ENCODE assay signal across 25 cellular contexts in the genomic region with DNA sequence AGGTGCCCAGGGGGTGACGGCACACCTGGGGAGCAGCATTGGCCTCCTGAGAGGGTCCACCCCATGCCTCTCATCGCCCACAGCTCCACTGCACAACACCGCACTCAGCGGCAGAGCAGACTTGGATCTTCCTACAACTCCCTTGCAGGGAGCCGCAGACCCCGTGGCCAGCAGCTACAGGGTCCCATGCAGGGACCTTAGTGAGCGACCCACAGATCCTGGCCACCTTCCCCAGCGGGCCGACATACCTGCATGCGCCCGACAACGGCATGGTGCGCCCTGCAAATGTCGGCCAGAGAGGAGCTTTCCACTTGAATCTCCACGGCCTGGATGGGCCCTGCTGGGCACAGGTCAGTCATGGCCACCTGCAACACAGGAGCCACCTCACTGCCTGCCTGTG. TPM values are rescaled to one million over a fixed set of nuclear protein-coding genes. Genes with fewer than 3 reads are reported as not detected.
"Had no signal": no experiment of that assay in that cellular context is flagged by ENCODE, and none has a peak within 500 bp of the region (broad histone marks: within the 10 kb centered on the region; RNA-seq: fewer than 3 reads in every experiment).

No MANE protein-coding gene starts in this region.

- H3K27ac ChIP-seq: colonic mucosa, epithelial cell of prostate, gastrocnemius medialis, hepatocyte, left lung, lower lobe of right lung, suprapubic skin, transverse colon, upper lobe of right lung, vagina had no signal

- ATAC-seq: gastrocnemius medialis; left lung; lower lobe of right lung; naive thymus-derived CD8-positive, alpha-beta T cell; sciatic nerve; stimulated activated naive CD8-positive, alpha-beta T cell treated with anti-CD3 and anti-CD28 coated beads, Interleukin-15, amount 100 ng/mL, for 72 hours; upper lobe of right lung had no signal

- DNase-seq: colonic mucosa; effector CD8-positive, alpha-beta T cell; endodermal cell; foreskin fibroblast; gastrocnemius medialis; head of caudate nucleus; lower lobe of right lung; naive thymus-derived CD8-positive, alpha-beta T cell; nephron progenitor cell; stimulated activated CD4-positive, alpha-beta T cell treated with anti-CD3 and anti-CD28 coated beads, Interleukin-12 subunit alpha, Interleukin-12 subunit beta, amount 100 ng/mL, for 4 hours; stimulated activated CD4-positive, alpha-beta T cell treated with anti-CD3 and anti-CD28 coated beads, Interleukin-1b, Interleukin-23, amount 100 ng/mL, for 48 hours; stimulated activated CD4-positive, alpha-beta T cell treated with anti-CD3 and anti-CD28 coated beads, Interleukin-4, amount 100 ng/mL, for 1 hour; stimulated activated CD8-positive, alpha-beta memory T cell treated with anti-CD3 and anti-CD28 coated beads, Interleukin-4, amount 100 ng/mL, for 48 hours; stimulated activated naive CD4-positive, alpha-beta T cell; stimulated activated naive CD8-positive, alpha-beta T cell treated with anti-CD3 and anti-CD28 coated beads, Interleukin-15, amount 100 ng/mL, for 72 hours; transverse colon; upper lobe of right lung had no signal

- H3K9me3 Mint-ChIP-seq: dendritic cell treated with granulocyte-macrophage colony-stimulating factor and Interleukin-4, amounts not matched to agents 40 ng/mL and 50 ng/mL, for 4 days; endodermal cell; naive thymus-derived CD8-positive, alpha-beta T cell; nephron progenitor cell; stimulated activated naive CD8-positive, alpha-beta T cell treated with anti-CD3 and anti-CD28 coated beads, Interleukin-15, amount 100 ng/mL, for 72 hours had no signal

- H3K27me3 Mint-ChIP-seq: naive thymus-derived CD8-positive, alpha-beta T cell; stimulated activated naive CD8-positive, alpha-beta T cell treated with anti-CD3 and anti-CD28 coated beads, Interleukin-15, amount 100 ng/mL, for 72 hours had no signal

- H3K4me3 Mint-ChIP-seq: dendritic cell treated with granulocyte-macrophage colony-stimulating factor and Interleukin-4, amounts not matched to agents 40 ng/mL and 50 ng/mL, for 4 days; endodermal cell; naive thymus-derived CD8-positive, alpha-beta T cell; nephron progenitor cell; stimulated activated naive CD8-positive, alpha-beta T cell treated with anti-CD3 and anti-CD28 coated beads, Interleukin-15, amount 100 ng/mL, for 72 hours had no signal

- H3K27me3 ChIP-seq: colonic mucosa, gastrocnemius medialis, hepatocyte, suprapubic skin, transverse colon, upper lobe of right lung, vagina had no signal

- H3K4me1 ChIP-seq: colonic mucosa, gastrocnemius medialis, left lung, lower lobe of right lung, suprapubic skin, transverse colon, upper lobe of right lung, vagina had no signal

- H3K9me3 ChIP-seq: colonic mucosa, gastrocnemius medialis, left lung, lower lobe of right lung, suprapubic skin, transverse colon, upper lobe of right lung, vagina had no signal

- H3K4me3 ChIP-seq: colonic mucosa, gastrocnemius medialis, hepatocyte, left lung, lower lobe of right lung, smooth muscle cell, suprapubic skin, transverse colon, upper lobe of right lung, vagina had no signal

- H3K4me1 Mint-ChIP-seq: endodermal cell, nephron progenitor cell had no signal

- H3K27ac Mint-ChIP-seq: dendritic cell treated with granulocyte-macrophage colony-stimulating factor and Interleukin-4, amounts not matched to agents 40 ng/mL and 50 ng/mL, for 4 days; endodermal cell; naive thymus-derived CD8-positive, alpha-beta T cell; nephron progenitor cell had no signal

RNA-seq across cellular contexts. Expression of a gene that starts 15.6 kb away (rescaled TPM):
- polyA plus RNA-seq: naive thymus-derived CD8-positive, alpha-beta T cell had no signal
